18 cellular contexts compared by ENCODE assay signal in the genomic region with DNA sequence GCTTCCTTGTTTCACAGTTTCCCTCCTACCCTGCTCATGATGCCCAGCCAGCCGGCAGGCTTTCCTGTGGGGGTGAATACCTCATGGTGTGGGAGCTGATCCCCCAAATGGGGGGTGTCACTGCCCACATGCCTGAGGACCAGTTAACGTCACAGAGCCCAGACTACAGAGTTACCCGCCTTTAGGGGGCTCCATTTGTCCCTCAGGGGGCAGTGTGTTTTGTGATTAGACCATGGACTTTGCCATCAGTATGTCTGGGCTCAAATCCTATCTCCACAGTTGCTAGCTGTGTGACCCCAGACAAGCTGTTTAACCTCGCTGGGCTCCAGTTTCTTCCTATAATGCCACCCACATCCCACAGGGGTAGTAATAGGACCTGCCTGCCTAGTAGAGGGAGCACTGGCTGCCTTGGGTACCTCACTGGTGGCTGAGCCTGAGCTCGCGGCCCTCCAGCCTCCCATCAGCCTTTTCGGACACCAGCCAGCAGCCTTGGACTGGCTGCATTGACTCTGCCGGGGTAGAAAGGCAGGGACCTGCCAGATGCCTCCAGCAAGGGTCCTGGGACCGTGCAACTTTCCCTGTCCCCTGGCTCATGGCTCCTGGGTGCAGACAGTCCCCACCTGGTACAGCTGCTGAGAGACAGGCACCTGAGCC.
DNase-seq lines count a peak whose midpoint lies in the region; ATAC-seq and TF ChIP-seq lines count a peak whose summit lies in the region.
"Had no signal": no experiment of that assay in that cellular context is flagged by ENCODE, and none has a peak within 500 bp of the region (broad histone marks: within the 10 kb centered on the region; RNA-seq: fewer than 3 reads in every experiment).

No MANE protein-coding gene starts in this region.

- no peak for ATAC-seq in upper lobe of right lung
- ATAC-seq in HG03442 (IDR thresholded peaks at IDR 0.05; ENCODE audit: unreplicated experiment), result no peak
- ATAC-seq: activated CD8-positive, alpha-beta T cell treated with anti-CD3 and anti-CD28 coated beads for 36 hours; activated naive CD8-positive, alpha-beta T cell treated with anti-CD3 and anti-CD28 coated beads, Interleukin-2, amount 50 U/mL, for 24 hours; GM12878; natural killer cell treated with Interleukin-12 subunit alpha and Interleukin-12 subunit beta and Interleukin-15 and Interleukin-18, amount 100 ng/mL, for 72 hours; SK-N-SH treated with all-trans-retinoic acid at 6 μM for 48 hours had no signal

- H3K9me3 ChIP-seq in upper lobe of right lung, result no peaks in the 10 kb centered on the region
- H3K9me3 ChIP-seq: HAP-1, thoracic aorta had no signal

- no peak for TF ChIP-seq CTCF in VCaP (conservative IDR thresholded peaks at IDR 0.05)
- no peak for TF ChIP-seq CTCF in upper lobe of right lung (IDR thresholded peaks at IDR 0.05)

- H3K27ac ChIP-seq in VCaP (peak overlapping the region; percentile 82; the same call in 1 of the 2 replicates), upper lobe of right lung (peak overlapping the region; percentile 13)
- H3K27ac ChIP-seq: thoracic aorta had no signal

- no peaks in the 10 kb centered on the region for H3K27me3 ChIP-seq in upper lobe of right lung

- peak; percentile 4 for DNase-seq in SIG-M5 treated with dmso at 0.1 percent for 504 hours (lab: John Stamatoyannopoulos, UW; ENCODE audit: unreplicated experiment)
- no peak for DNase-seq in SIG-M5 (lab: John Stamatoyannopoulos, UW)
- DNase-seq in medulla oblongata (ENCODE audit: extremely low spot score), result peak; percentile 10
- no peak for DNase-seq in upper lobe of right lung
- no peak for DNase-seq in COLO668 (lab: John Stamatoyannopoulos, UW; ENCODE audit: unreplicated experiment)
- no peak for DNase-seq in stimulated activated naive CD4-positive, alpha-beta T cell (lab: John Stamatoyannopoulos, UW)
- DNase-seq: 8988T; activated CD8-positive, alpha-beta T cell treated with anti-CD3 and anti-CD28 coated beads for 36 hours; activated naive CD8-positive, alpha-beta T cell treated with anti-CD3 and anti-CD28 coated beads, Interleukin-2, amount 50 U/mL, for 24 hours; NCI-H1105; stimulated activated CD4-positive, alpha-beta T cell treated with anti-CD3 and anti-CD28 coated beads, Interleukin-1b, Interleukin-23, amount 100 ng/mL, for 48 hours had no signal

- intact Hi-C loops in upper lobe of right lung (cut with DNase I), result no loop called here

- no peaks in the 10 kb centered on the region for H3K36me3 ChIP-seq in upper lobe of right lung
- H3K36me3 ChIP-seq: HAP-1, thoracic aorta had no signal

- H3K4me1 ChIP-seq in upper lobe of right lung, result peaks cover 42% of the 10 kb centered on the region
- H3K4me1 ChIP-seq: HAP-1 had no signal

- no peak overlapping the region for H3K4me3 ChIP-seq in upper lobe of right lung
- H3K4me3 ChIP-seq: GM12878, HAP-1 had no signal

Comparison
In these comparisons a context has a peak if more than half of its experiments do, and no peak if none do; other contexts are left out.
1. DNase-seq: peak in SIG-M5 treated with dmso at 0.1 percent for 504 hours (single experiment) and medulla oblongata (single experiment); none in SIG-M5 (single experiment), upper lobe of right lung (single experiment), COLO668 (single experiment) and stimulated activated naive CD4-positive, alpha-beta T cell (0 of 6).